1 cellular context compared by ENCODE assay signal in the genomic region with DNA sequence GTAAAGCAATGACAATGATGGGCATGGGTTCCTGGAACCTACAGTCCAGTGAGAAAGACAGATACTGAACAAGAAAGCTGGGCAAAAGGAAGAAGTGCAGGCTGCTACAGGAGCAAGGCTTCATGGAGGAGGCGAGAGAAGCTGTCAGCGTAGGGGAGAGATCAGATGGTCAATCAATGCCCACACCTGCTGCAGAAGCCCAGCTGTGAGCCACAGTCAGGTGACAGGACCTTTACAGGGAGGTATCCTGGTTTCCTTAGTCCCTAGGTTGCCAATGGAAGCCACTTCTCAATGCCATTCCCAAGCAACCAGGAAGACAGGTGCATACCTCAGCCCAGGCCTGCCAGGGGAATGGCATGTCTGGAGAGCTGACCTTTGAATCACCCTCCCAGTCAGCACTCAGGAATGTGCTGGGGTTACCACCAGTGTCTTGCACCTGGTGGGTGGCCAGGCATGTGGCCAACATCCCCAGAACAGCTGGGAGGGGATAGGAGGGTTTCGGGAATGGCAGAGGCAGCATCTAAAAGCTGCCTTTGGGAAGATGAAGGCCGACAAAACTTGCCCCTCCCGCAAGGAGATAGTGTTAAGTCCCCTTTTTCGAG.
TF ChIP-seq lines count a peak whose summit lies in the region.

No MANE protein-coding gene starts in this region.

TF ChIP-seq in Ishikawa, 13 proteins besides CTCF, POLR2A, EP300 and RAD21 (continued from another document):
- TF ChIP-seq, protein P1, sequence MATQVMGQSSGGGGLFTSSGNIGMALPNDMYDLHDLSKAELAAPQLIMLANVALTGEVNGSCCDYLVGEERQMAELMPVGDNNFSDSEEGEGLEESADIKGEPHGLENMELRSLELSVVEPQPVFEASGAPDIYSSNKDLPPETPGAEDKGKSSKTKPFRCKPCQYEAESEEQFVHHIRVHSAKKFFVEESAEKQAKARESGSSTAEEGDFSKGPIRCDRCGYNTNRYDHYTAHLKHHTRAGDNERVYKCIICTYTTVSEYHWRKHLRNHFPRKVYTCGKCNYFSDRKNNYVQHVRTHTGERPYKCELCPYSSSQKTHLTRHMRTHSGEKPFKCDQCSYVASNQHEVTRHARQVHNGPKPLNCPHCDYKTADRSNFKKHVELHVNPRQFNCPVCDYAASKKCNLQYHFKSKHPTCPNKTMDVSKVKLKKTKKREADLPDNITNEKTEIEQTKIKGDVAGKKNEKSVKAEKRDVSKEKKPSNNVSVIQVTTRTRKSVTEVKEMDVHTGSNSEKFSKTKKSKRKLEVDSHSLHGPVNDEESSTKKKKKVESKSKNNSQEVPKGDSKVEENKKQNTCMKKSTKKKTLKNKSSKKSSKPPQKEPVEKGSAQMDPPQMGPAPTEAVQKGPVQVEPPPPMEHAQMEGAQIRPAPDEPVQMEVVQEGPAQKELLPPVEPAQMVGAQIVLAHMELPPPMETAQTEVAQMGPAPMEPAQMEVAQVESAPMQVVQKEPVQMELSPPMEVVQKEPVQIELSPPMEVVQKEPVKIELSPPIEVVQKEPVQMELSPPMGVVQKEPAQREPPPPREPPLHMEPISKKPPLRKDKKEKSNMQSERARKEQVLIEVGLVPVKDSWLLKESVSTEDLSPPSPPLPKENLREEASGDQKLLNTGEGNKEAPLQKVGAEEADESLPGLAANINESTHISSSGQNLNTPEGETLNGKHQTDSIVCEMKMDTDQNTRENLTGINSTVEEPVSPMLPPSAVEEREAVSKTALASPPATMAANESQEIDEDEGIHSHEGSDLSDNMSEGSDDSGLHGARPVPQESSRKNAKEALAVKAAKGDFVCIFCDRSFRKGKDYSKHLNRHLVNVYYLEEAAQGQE (IDR thresholded peaks at IDR 0.05; ENCODE audit: low read depth), result no peak
- no peak for TF ChIP-seq TAF1 (IDR thresholded peaks at IDR 0.05; ENCODE audit: low read depth)
- no peak; the same call in 1 of the 2 replicates for TF ChIP-seq EGR1 (IDR thresholded peaks at IDR 0.05)
- TF ChIP-seq, protein P2, sequence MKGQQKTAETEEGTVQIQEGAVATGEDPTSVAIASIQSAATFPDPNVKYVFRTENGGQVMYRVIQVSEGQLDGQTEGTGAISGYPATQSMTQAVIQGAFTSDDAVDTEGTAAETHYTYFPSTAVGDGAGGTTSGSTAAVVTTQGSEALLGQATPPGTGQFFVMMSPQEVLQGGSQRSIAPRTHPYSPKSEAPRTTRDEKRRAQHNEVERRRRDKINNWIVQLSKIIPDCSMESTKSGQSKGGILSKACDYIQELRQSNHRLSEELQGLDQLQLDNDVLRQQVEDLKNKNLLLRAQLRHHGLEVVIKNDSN (IDR thresholded peaks at IDR 0.05), result peak; percentile 82
- no peak for TF ChIP-seq ZBTB7A (IDR thresholded peaks at IDR 0.05; ENCODE audit: low read depth)
TF ChIP-seq in Ishikawa: peak in this region for 8.
